9 cellular contexts compared by ENCODE assay signal in genomic region chr1:11690669-11691301, GRCh38. TPM values are rescaled to one million over a fixed set of nuclear protein-coding genes. Genes with fewer than 3 reads are reported as not detected.
DNase-seq lines count a peak whose midpoint lies in the region; ATAC-seq and TF ChIP-seq lines count a peak whose summit lies in the region.
"Had no signal": no experiment of that assay in that cellular context is flagged by ENCODE, and none has a peak within 500 bp of the region (broad histone marks: within the 10 kb centered on the region; RNA-seq: fewer than 3 reads in every experiment).

No MANE protein-coding gene starts in this region.

- peak overlapping the region; percentile 84 for H3K27ac ChIP-seq in neural progenitor cell

- H3K9me3 Mint-ChIP-seq in Calu3 (ENCODE audit: low read depth, unreplicated experiment) = no peaks in the 10 kb centered on the region
- no peaks in the 10 kb centered on the region for H3K9me3 Mint-ChIP-seq in effector memory CD8-positive, alpha-beta T cell
- no peaks in the 10 kb centered on the region for H3K9me3 Mint-ChIP-seq in neural progenitor cell

- H3K27me3 Mint-ChIP-seq in Calu3 (ENCODE audit: unreplicated experiment) (peaks cover 66% of the 10 kb centered on the region), neural progenitor cell (ENCODE audit: insufficient read depth, low read depth) (peaks cover 25% of the 10 kb centered on the region)
- H3K27me3 Mint-ChIP-seq in effector memory CD8-positive, alpha-beta T cell = peaks cover 24 to 50% of the 10 kb centered on the region in 2 donors

- H3K4me3 Mint-ChIP-seq in Calu3 (ENCODE audit: low read depth, unreplicated experiment) = peak overlapping the region; percentile 72
- H3K4me3 Mint-ChIP-seq in effector memory CD8-positive, alpha-beta T cell = peak overlapping the region; percentile 60 to 81
- peak overlapping the region; percentile 94 for H3K4me3 Mint-ChIP-seq in neural progenitor cell

- H4K20me1 ChIP-seq in neural progenitor cell (ENCODE audit: low read depth) = peaks cover 55% of the 10 kb centered on the region

- peaks cover 11% of the 10 kb centered on the region for H3K27me3 ChIP-seq in neural progenitor cell

- intact Hi-C loops in Calu3 (cut with micrococcal nuclease; ENCODE audit: unreplicated experiment) = no loop called here

- H3K27ac Mint-ChIP-seq in Calu3 (ENCODE audit: unreplicated experiment) = no peak overlapping the region
- H3K27ac Mint-ChIP-seq in effector memory CD8-positive, alpha-beta T cell = peak overlapping the region in 1 of 2 donors; percentile 79
- peak overlapping the region; percentile 60 for H3K27ac Mint-ChIP-seq in neural progenitor cell

- peaks cover 58% of the 10 kb centered on the region for H3F3A ChIP-seq in neural progenitor cell (ENCODE audit: low read depth)

- H3K4me1 ChIP-seq in neural progenitor cell = peaks cover 43% of the 10 kb centered on the region

- H2AFZ ChIP-seq in neural progenitor cell (replicated peaks) = peak overlapping the region; percentile 88

- H3K4me1 Mint-ChIP-seq in Calu3 (ENCODE audit: low read depth, unreplicated experiment) = peaks cover 28% of the 10 kb centered on the region
- peaks cover 26 to 33% of the 10 kb centered on the region in 2 donors for H3K4me1 Mint-ChIP-seq in effector memory CD8-positive, alpha-beta T cell (ENCODE audit: low read depth in 2 of 2)
- peaks cover 32% of the 10 kb centered on the region for H3K4me1 Mint-ChIP-seq in neural progenitor cell

- no peaks in the 10 kb centered on the region for H3K9me3 ChIP-seq in neural progenitor cell (ENCODE audit: low read depth)

- H3K4me3 ChIP-seq in neural progenitor cell = peak overlapping the region; percentile 97

- H3K36me3 ChIP-seq in neural progenitor cell = no peaks in the 10 kb centered on the region

- TF ChIP-seq CTCF in Calu3 (IDR thresholded peaks at IDR 0.05; ENCODE audit: unreplicated experiment) (no peak), neural progenitor cell (IDR thresholded peaks at IDR 0.05) (peak; percentile 23)

- no TSS peak for BruUV-seq in Calu3 (replicated peaks; lab: Mats Ljungman, UMichigan)

- peak overlapping the region; percentile 93 for H3K4me2 ChIP-seq in neural progenitor cell

- CTCF ChIA-PET in Calu3 (lab: Charles Lee) = no interaction called here

- H3K9ac ChIP-seq in neural progenitor cell = peak overlapping the region; percentile 91

- peaks cover 92% of the 10 kb centered on the region for H3K79me2 ChIP-seq in neural progenitor cell (ENCODE audit: low read depth)

- peaks cover 9% of the 10 kb centered on the region for H3K36me3 Mint-ChIP-seq in Calu3 (ENCODE audit: insufficient read depth, unreplicated experiment)
- H3K36me3 Mint-ChIP-seq in effector memory CD8-positive, alpha-beta T cell (ENCODE audit: insufficient read depth) = peaks cover 5% of the 10 kb centered on the region
- no peaks in the 10 kb centered on the region for H3K36me3 Mint-ChIP-seq in neural progenitor cell

- peak; percentile 9 for DNase-seq in Calu3
- DNase-seq in NCI-H2171 treated with DMSO at 0.1 percent for 48 hours (lab: John Stamatoyannopoulos, UW) = peak; percentile 56
- DNase-seq in effector memory CD8-positive, alpha-beta T cell = no peak
- DNase-seq in neural progenitor cell (ENCODE audit: low spot score) = peak; percentile 88
- DNase-seq in SHP77 treated with DMSO at 0.1 percent for 48 hours (lab: John Stamatoyannopoulos, UW) = no peak
- DNase-seq in NCI-H1694 treated with DMSO at 0.1 percent for 48 hours (lab: John Stamatoyannopoulos, UW) = no peak
- DNase-seq: stimulated activated naive CD4-positive, alpha-beta T cell had no signal

- ATAC-seq in effector memory CD8-positive, alpha-beta T cell (replicated peaks) = no peak
- no peak for ATAC-seq in HG03439 (IDR thresholded peaks at IDR 0.05; ENCODE audit: unreplicated experiment)
- ATAC-seq in HG02885 (IDR thresholded peaks at IDR 0.05; ENCODE audit: poor library complexity, unreplicated experiment) = no peak

RNA-seq across cellular contexts. Expression of gene DRAXIN, which starts 0.7 kb away (rescaled TPM):
- total RNA-seq in Calu3 (2022) (not detected in 2 replicates), neural progenitor cell (ENCODE audit: low replicate concordance) (27.1 and 31.3 TPM in 2 replicates)

RNA-seq across cellular contexts. Expression of gene MAD2L2, which starts 9.8 kb away (rescaled TPM):
- total RNA-seq in Calu3 (2022) = 19.2 and 23.4 TPM in 2 replicates
- total RNA-seq in neural progenitor cell (ENCODE audit: low replicate concordance) = 108 and 164 TPM in 2 replicates

RNA-seq across cellular contexts. Expression of gene FBXO6, which starts 26.8 kb away (rescaled TPM):
- total RNA-seq in Calu3 (2022) (3.0 and 3.9 TPM in 2 replicates), neural progenitor cell (ENCODE audit: low replicate concordance) (1.2 and 1.7 TPM in 2 replicates)

RNA-seq across cellular contexts. Expression of gene FBXO44, which starts 36.1 kb away (rescaled TPM):
- total RNA-seq in Calu3 (2022) = 9.8 and 10.1 TPM in 2 replicates
- 5.3 and 18.2 TPM in 2 replicates for total RNA-seq in neural progenitor cell (ENCODE audit: low replicate concordance)

RNA-seq across cellular contexts. Expression of gene FBXO2, which starts 36.6 kb away (rescaled TPM):
- total RNA-seq in Calu3 (2022) (3.3 and 4.0 TPM in 2 replicates), neural progenitor cell (ENCODE audit: low replicate concordance) (0.56 and 7.3 TPM in 2 replicates)

Comparison
In these comparisons a context has a peak if more than half of its experiments do, and no peak if none do; other contexts are left out.
1. DNase-seq: peak in Calu3 (single experiment), NCI-H2171 treated with DMSO at 0.1 percent for 48 hours (single experiment) and neural progenitor cell (single experiment); none in effector memory CD8-positive, alpha-beta T cell (0 of 3), SHP77 treated with DMSO at 0.1 percent for 48 hours (single experiment) and NCI-H1694 treated with DMSO at 0.1 percent for 48 hours (single experiment).
2. RNA of gene DRAXIN, which starts 0.7 kb away (total RNA-seq): 27.1 to 31.3 TPM in neural progenitor cell; not detected in Calu3; every median in the first group is over 10 times any median in the second.
3. Peak in every context shown above with its lines, with median percentiles within 50 percentile points of each other: H3K4me3 Mint-ChIP-seq.